8 cellular contexts compared by ENCODE assay signal in the genomic region with DNA sequence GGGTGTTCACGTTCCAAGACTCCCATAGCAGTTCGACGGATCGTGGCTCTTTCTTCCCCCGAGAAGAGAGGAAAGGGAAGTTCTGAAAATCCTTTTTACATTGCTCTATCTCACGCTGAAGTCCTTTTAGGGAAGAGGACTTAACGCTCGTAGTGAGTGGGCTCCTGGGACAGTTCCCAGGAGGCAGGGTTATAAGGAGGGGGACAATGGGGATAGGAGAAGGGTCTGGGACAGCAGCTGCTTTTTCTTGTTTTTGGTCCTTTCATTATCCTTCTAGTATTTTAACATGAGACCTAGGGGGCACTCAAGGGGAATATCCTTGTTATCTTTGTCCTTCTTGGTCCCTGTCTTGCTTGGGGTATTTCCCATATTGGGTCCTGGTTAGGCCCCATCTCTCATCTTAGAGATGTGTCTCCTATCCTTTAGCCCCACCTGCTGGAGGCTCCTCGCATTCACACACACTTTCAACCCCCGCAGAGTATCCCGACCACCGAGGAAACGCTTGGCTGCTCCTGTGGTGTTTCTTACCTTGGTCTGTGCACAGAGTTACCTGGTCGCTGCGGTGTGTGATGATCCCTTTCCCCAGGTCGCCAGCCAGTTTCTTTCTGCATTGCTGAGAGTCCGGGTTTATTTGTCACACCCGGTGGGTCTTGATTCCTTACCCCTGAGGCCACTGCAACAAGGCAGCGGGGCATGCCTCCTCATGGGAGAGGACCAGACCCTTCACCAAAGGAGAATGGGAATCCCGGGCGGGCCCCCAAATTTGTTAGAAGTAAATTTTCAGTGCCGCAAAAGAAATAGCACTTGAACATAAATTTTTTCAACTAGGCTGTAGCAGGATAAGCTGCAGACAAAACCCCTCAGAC. TPM values are rescaled to one million over a fixed set of nuclear protein-coding genes. Genes with fewer than 3 reads are reported as not detected.
DNase-seq lines count a peak whose midpoint lies in the region; ATAC-seq and TF ChIP-seq lines count a peak whose summit lies in the region.

No MANE protein-coding gene starts in this region.

- TF ChIP-seq POLR2A in right lobe of liver (IDR thresholded peaks at IDR 0.05): no peak

- H3K27me3 ChIP-seq in right lobe of liver: no peaks in the 10 kb centered on the region

- H3K36me3 ChIP-seq in right lobe of liver: peaks cover 0 to 19% (median 1%) of the 10 kb centered on the region in 4 donors

- intact Hi-C loops in right lobe of liver (cut with DNase I): no loop called here

- 45% methylated on average over 16 of the region's 22 CpGs for whole genome bisulfite sequencing in right lobe of liver (ENCODE audit: insufficient coverage, low coverage, low lambda C conversion rate, missing lambda C conversion rate)

- H3K9me3 ChIP-seq in right lobe of liver: no peaks in the 10 kb centered on the region

- DNase-seq in NCI-H526 (lab: John Stamatoyannopoulos, UW) (peak; percentile 3 to 70), NCI-H526 treated with DMSO at 0.1 percent for 48 hours (lab: John Stamatoyannopoulos, UW) (no peak), NCI-H1694 treated with DMSO at 0.1 percent for 48 hours (lab: John Stamatoyannopoulos, UW) (peak; percentile 39), cerebellum (ENCODE audit: low spot score) (peak; percentile 44), right lobe of liver (peak; percentile 39 to 61 (median 50))
- peak; percentile 5 to 43 (median 12) for DNase-seq in activated CD4-positive, CD25-positive, alpha-beta regulatory T cell (lab: John Stamatoyannopoulos, UW)
- DNase-seq in stimulated activated CD8-positive, alpha-beta memory T cell treated with anti-CD3 and anti-CD28 coated beads, Interleukin-12 subunit alpha, Interleukin-12 subunit beta, amount 100 ng/mL, for 24 hours (ENCODE audit: extremely low read depth): peak; percentile 2

- ATAC-seq in HG02759 (IDR thresholded peaks at IDR 0.05; ENCODE audit: unreplicated experiment) (peak; percentile 97), right lobe of liver (peak; percentile 85 to 92 (median 88))

- H3K4me3 ChIP-seq in right lobe of liver: no peak overlapping the region

- TF ChIP-seq CTCF in right lobe of liver (IDR thresholded peaks at IDR 0.05): peak; percentile 57 to 65 (median 62)

- H3K4me1 ChIP-seq in right lobe of liver: no peaks in the 10 kb centered on the region

- no peak overlapping the region for H3K27ac ChIP-seq in right lobe of liver

RNA-seq across cellular contexts. Expression of gene SCCPDH, which starts 29.7 kb away (rescaled TPM):
- total RNA-seq in cerebellum (38.0 TPM), right lobe of liver (100 to 1,000 TPM in 1 of 6 experiments, 10 to 100 TPM in 5; 80.3 to 125 (median 85.3) TPM)
